In the genomic region with DNA sequence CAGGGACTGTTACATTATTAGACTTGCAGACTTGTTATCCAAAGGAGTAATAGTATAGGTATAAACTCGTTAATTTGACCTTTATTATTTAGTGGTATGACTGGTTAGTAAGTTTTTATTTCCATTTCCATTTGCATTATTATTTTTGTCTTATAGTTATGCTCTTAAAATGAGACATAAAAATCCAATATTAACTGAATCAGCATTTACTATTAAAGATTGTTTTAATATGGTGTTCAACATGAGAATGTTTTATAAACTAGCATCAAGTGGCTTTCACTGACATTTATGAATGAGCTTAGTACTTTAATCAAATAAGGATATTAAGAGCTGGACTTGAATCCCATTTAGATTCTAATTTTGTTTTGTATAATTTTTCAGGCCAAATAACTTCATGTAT, we compare ENCODE assay signal across 36 cellular contexts.
"Had no signal": no experiment of that assay in that cellular context is flagged by ENCODE, and none has a peak within 500 bp of the region (broad histone marks: within the 10 kb centered on the region; RNA-seq: fewer than 3 reads in every experiment).

No MANE protein-coding gene starts in this region.

- FAIRE-seq: bronchial epithelial cell had no signal

- H3K9me3 Mint-ChIP-seq: activated B cell treated with CpG ODN at 0.5 μM for 24 hours; activated CD4-positive, alpha-beta memory T cell treated with anti-CD3 and anti-CD28 coated beads for 36 hours; activated CD4-positive, alpha-beta T cell treated with anti-CD3 and anti-CD28 coated beads, Interleukin-2, amount 10 ng/mL, durations not matched to agents 24 days and 14 days; activated CD8-positive, alpha-beta T cell treated with anti-CD3 and anti-CD28 coated beads for 36 hours; activated naive CD4-positive, alpha-beta T cell treated with anti-CD3 and anti-CD28 coated beads for 36 hours; activated naive CD8-positive, alpha-beta T cell treated with anti-CD3 and anti-CD28 coated beads for 36 hours; activated T-cell treated with anti-CD3 and anti-CD28 coated beads, Interleukin-2, amount 50 U/mL, for 4 hours; activated T-cell treated with anti-CD3 and anti-CD28 coated beads, Interleukin-2, amount 50 U/mL, for 72 hours; activated T-helper 1 cell treated with anti-CD3 and anti-CD28 coated beads, Interleukin-12 subunit alpha, Interleukin-12 subunit beta, Interleukin-2, Interleukin-4 antibody, amounts not matched to agents 30 ng/mL and 10 ng/mL and 1 ng/mL, durations not matched to agents 14 hours and 24 hours and 36 hours; activated T-helper 17 cell treated with anti-CD3 and anti-CD28 coated beads, Interleukin-2, amount 50 U/mL, for 72 hours; brain; central memory CD8-positive, alpha-beta T cell; T-helper 1 cell treated with Interleukin-12 subunit alpha and Interleukin-12 subunit beta and Interleukin-4 antibody, amounts not matched to agents 30 μg/mL and 1 μg/mL, for 36 hours; T-helper 2 cell treated with Interferon-gamma antibody and Interleukin-4, amounts not matched to agents 5 μg/mL and 100 μg/mL, for 36 hours had no signal

- H3K36me3 Mint-ChIP-seq: activated CD4-positive, alpha-beta memory T cell treated with anti-CD3 and anti-CD28 coated beads for 36 hours; activated naive CD4-positive, alpha-beta T cell treated with anti-CD3 and anti-CD28 coated beads, Interleukin-2, amount 50 U/mL, for 72 hours; activated naive CD8-positive, alpha-beta T cell treated with anti-CD3 and anti-CD28 coated beads for 36 hours; brain had no signal

- H3K27ac ChIP-seq: adrenal gland, ascending aorta, cardiac muscle cell, VCaP had no signal

- H3K27ac Mint-ChIP-seq: activated B cell treated with CpG ODN at 0.5 μM for 24 hours; activated CD4-positive, alpha-beta memory T cell treated with anti-CD3 and anti-CD28 coated beads for 36 hours; activated CD4-positive, alpha-beta T cell treated with anti-CD3 and anti-CD28 coated beads, Interleukin-2, amount 10 ng/mL, durations not matched to agents 24 days and 14 days; activated CD8-positive, alpha-beta T cell treated with anti-CD3 and anti-CD28 coated beads for 36 hours; activated naive CD4-positive, alpha-beta T cell treated with anti-CD3 and anti-CD28 coated beads for 36 hours; activated naive CD4-positive, alpha-beta T cell treated with anti-CD3 and anti-CD28 coated beads, Interleukin-2, amount 50 U/mL, for 72 hours; activated naive CD8-positive, alpha-beta T cell treated with anti-CD3 and anti-CD28 coated beads for 36 hours; activated T-cell treated with anti-CD3 and anti-CD28 coated beads, Interleukin-2, amount 50 U/mL, for 72 hours; activated T-helper 1 cell treated with anti-CD3 and anti-CD28 coated beads, Interleukin-12 subunit alpha, Interleukin-12 subunit beta, Interleukin-2, Interleukin-4 antibody, amounts not matched to agents 30 ng/mL and 10 ng/mL and 1 ng/mL, durations not matched to agents 14 hours and 24 hours and 36 hours; activated T-helper 17 cell treated with anti-CD3 and anti-CD28 coated beads, Interleukin-2, amount 50 U/mL, for 72 hours; brain; T-helper 1 cell treated with Interleukin-12 subunit alpha and Interleukin-12 subunit beta and Interleukin-4 antibody, amounts not matched to agents 30 μg/mL and 1 μg/mL, for 36 hours; T-helper 2 cell treated with Interferon-gamma antibody and Interleukin-4, amounts not matched to agents 5 μg/mL and 100 μg/mL, for 36 hours had no signal

- H3K9me3 ChIP-seq: adrenal gland, ascending aorta had no signal

- H3K4me1 Mint-ChIP-seq: activated B cell treated with CpG ODN at 0.5 μM for 24 hours; activated CD4-positive, alpha-beta T cell treated with anti-CD3 and anti-CD28 coated beads, Interleukin-2, amount 10 ng/mL, durations not matched to agents 24 days and 14 days; activated naive CD8-positive, alpha-beta T cell treated with anti-CD3 and anti-CD28 coated beads for 36 hours; activated T-helper 17 cell treated with anti-CD3 and anti-CD28 coated beads, Interleukin-2, amount 50 U/mL, for 72 hours; brain; central memory CD8-positive, alpha-beta T cell had no signal

- H3K4me3 Mint-ChIP-seq: activated B cell treated with CpG ODN at 0.5 μM for 24 hours; activated CD4-positive, alpha-beta memory T cell treated with anti-CD3 and anti-CD28 coated beads for 36 hours; activated CD4-positive, alpha-beta T cell treated with anti-CD3 and anti-CD28 coated beads, Interleukin-2, amount 10 ng/mL, durations not matched to agents 24 days and 14 days; activated CD8-positive, alpha-beta T cell treated with anti-CD3 and anti-CD28 coated beads for 36 hours; activated naive CD4-positive, alpha-beta T cell treated with anti-CD3 and anti-CD28 coated beads for 36 hours; activated naive CD8-positive, alpha-beta T cell treated with anti-CD3 and anti-CD28 coated beads for 36 hours; activated T-cell treated with anti-CD3 and anti-CD28 coated beads, Interleukin-2, amount 50 U/mL, for 4 hours; activated T-cell treated with anti-CD3 and anti-CD28 coated beads, Interleukin-2, amount 50 U/mL, for 72 hours; activated T-helper 1 cell treated with anti-CD3 and anti-CD28 coated beads, Interleukin-12 subunit alpha, Interleukin-12 subunit beta, Interleukin-2, Interleukin-4 antibody, amounts not matched to agents 30 ng/mL and 10 ng/mL and 1 ng/mL, durations not matched to agents 14 hours and 24 hours and 36 hours; activated T-helper 17 cell treated with anti-CD3 and anti-CD28 coated beads, Interleukin-2, amount 50 U/mL, for 72 hours; brain; central memory CD8-positive, alpha-beta T cell; T-helper 1 cell treated with Interleukin-12 subunit alpha and Interleukin-12 subunit beta and Interleukin-4 antibody, amounts not matched to agents 30 μg/mL and 1 μg/mL, for 36 hours; T-helper 2 cell treated with Interferon-gamma antibody and Interleukin-4, amounts not matched to agents 5 μg/mL and 100 μg/mL, for 36 hours had no signal

- H3K4me1 ChIP-seq: adrenal gland had no signal

- H3K27me3 ChIP-seq: adrenal gland, ascending aorta, cardiac muscle cell had no signal

- H3K27me3 Mint-ChIP-seq: activated B cell treated with CpG ODN at 0.5 μM for 24 hours; activated CD4-positive, alpha-beta memory T cell treated with anti-CD3 and anti-CD28 coated beads for 36 hours; activated CD4-positive, alpha-beta T cell treated with anti-CD3 and anti-CD28 coated beads, Interleukin-2, amount 10 ng/mL, durations not matched to agents 24 days and 14 days; activated CD8-positive, alpha-beta T cell treated with anti-CD3 and anti-CD28 coated beads for 36 hours; activated naive CD8-positive, alpha-beta T cell treated with anti-CD3 and anti-CD28 coated beads for 36 hours; central memory CD8-positive, alpha-beta T cell had no signal

- H3K36me3 ChIP-seq: adrenal gland, ascending aorta, cardiac muscle cell had no signal

- H3K4me3 ChIP-seq: adrenal gland, ascending aorta, cardiac muscle cell had no signal

- ATAC-seq: activated CD8-positive, alpha-beta T cell treated with anti-CD3 and anti-CD28 coated beads for 36 hours; activated naive CD4-positive, alpha-beta T cell treated with anti-CD3 and anti-CD28 coated beads, Interleukin-2, amount 50 U/mL, for 72 hours; activated T-cell treated with anti-CD3 and anti-CD28 coated beads, Interleukin-2, amount 50 U/mL, for 4 hours; activated T-cell treated with anti-CD3 and anti-CD28 coated beads, Interleukin-2, amount 50 U/mL, for 72 hours; activated T-helper 17 cell treated with anti-CD3 and anti-CD28 coated beads, Interleukin-2, amount 50 U/mL, for 72 hours had no signal

- DNase-seq: activated B cell treated with CpG ODN at 0.5 μM for 24 hours; activated CD4-positive, alpha-beta memory T cell treated with anti-CD3 and anti-CD28 coated beads for 36 hours; activated CD4-positive, alpha-beta T cell treated with anti-CD3 and anti-CD28 coated beads for 4 hours; activated CD4-positive, alpha-beta T cell treated with anti-CD3 and anti-CD28 coated beads, Interleukin-2, amount 10 ng/mL, durations not matched to agents 24 days and 14 days; activated CD4-positive, alpha-beta T cell treated with anti-CD3 and anti-CD28 coated beads, Interleukin-2, amount 50 U/mL, for 1 hour; activated CD4-positive, alpha-beta T cell treated with anti-CD3 and anti-CD28 coated beads, Interleukin-2, amount 50 U/mL, for 4 hours; activated CD4-positive, CD25-positive, alpha-beta regulatory T cell treated with anti-CD3 and anti-CD28 coated beads, Interleukin-2, amount 50 U/mL, for 72 hours; activated CD8-positive, alpha-beta memory T cell treated with anti-CD3 and anti-CD28 coated beads, Interleukin-2, amount 50 U/mL, for 4 hours; activated CD8-positive, alpha-beta T cell treated with anti-CD3 and anti-CD28 coated beads for 36 hours; activated effector memory CD4-positive, alpha-beta T cell treated with anti-CD3 and anti-CD28 coated beads, Interleukin-2, amount 50 U/mL, for 16 hours; activated gamma-delta T cell treated with Interleukin-2 at 50 U/mL for 16 hours; activated naive CD4-positive, alpha-beta T cell; activated naive CD4-positive, alpha-beta T cell treated with anti-CD3 and anti-CD28 coated beads for 36 hours; activated naive CD4-positive, alpha-beta T cell treated with anti-CD3 and anti-CD28 coated beads, Interleukin-2, amount 50 U/mL, for 16 hours; activated naive CD8-positive, alpha-beta T cell treated with anti-CD3 and anti-CD28 coated beads for 36 hours; activated T-cell treated with anti-CD3 and anti-CD28 coated beads for 4 hours; activated T-cell treated with anti-CD3 and anti-CD28 coated beads, Interleukin-2, amount 50 U/mL, for 1 hour; activated T-cell treated with anti-CD3 and anti-CD28 coated beads, Interleukin-2, amount 50 U/mL, for 4 hours; activated T-cell treated with anti-CD3 and anti-CD28 coated beads, Interleukin-2, amount 50 U/mL, for 72 hours; adrenal gland; amniotic stem cell; caudate nucleus; cerebellar nuclear complex; T-helper 2 cell; T-helper 9 cell had no signal
